17 cellular contexts compared by ENCODE assay signal in genomic region chr7:91519241-91520200, GRCh38.
DNase-seq lines count a peak whose midpoint lies in the region; ATAC-seq, FAIRE-seq and TF ChIP-seq lines count a peak whose summit lies in the region.
"Had no signal": no experiment of that assay in that cellular context is flagged by ENCODE, and none has a peak within 500 bp of the region (broad histone marks: within the 10 kb centered on the region; RNA-seq: fewer than 3 reads in every experiment).

No MANE protein-coding gene starts in this region.

- H3K56ac ChIP-seq in mesendoderm (ENCODE audit: low read length), result no peak overlapping the region

- DNase-seq in CD14-positive monocyte (ENCODE audit: low spot score) (no peak), NCI-H187 treated with DMSO at 0.1 percent for 48 hours (lab: John Stamatoyannopoulos, UW) (peak; percentile 87), K562 (ENCODE audit: extremely low read depth in 1 of 4, low spot score in 3 of 4) (no peak), mesendoderm (no peak), GM19240 (ENCODE audit: insufficient read length, low spot score) (no peak)
- no peak for DNase-seq in activated T-cell treated with anti-CD3 and anti-CD28 coated beads, Interleukin-2, amount 50 U/mL, for 4 hours
- DNase-seq: activated CD8-positive, alpha-beta memory T cell treated with anti-CD3 and anti-CD28 coated beads, Interleukin-2, amount 10 ng/mL, durations not matched to agents 7 days and 5 days; activated naive CD8-positive, alpha-beta T cell treated with anti-CD3 and anti-CD28 coated beads, Interleukin-2, amount 10 ng/mL, durations not matched to agents 7 days and 5 days; BE2C; NCI-H1930; ovary; upper lobe of right lung; WERI-Rb-1 had no signal

- no peaks in the 10 kb centered on the region for H3K9me1 ChIP-seq in K562 (ENCODE audit: control insufficient read depth, insufficient read depth, low read length)

- no peaks in the 10 kb centered on the region for H3K9me3 ChIP-seq in K562 (replicated peaks; ENCODE audit: control insufficient read depth, insufficient read depth, low read depth, low read length)
- H3K9me3 ChIP-seq: BE2C, ovary, upper lobe of right lung had no signal

- H3K9ac ChIP-seq in K562 (ENCODE audit: insufficient read depth in 1 of 2, low read depth in 2 of 2, low read length in 2 of 2), result no peak overlapping the region
- no peak overlapping the region for H3K9ac ChIP-seq in mesendoderm (ENCODE audit: low read length)

- no peak overlapping the region for H2AK5ac ChIP-seq in mesendoderm (ENCODE audit: low read length)

- H3K4ac ChIP-seq in mesendoderm (ENCODE audit: low read depth, low read length), result no peak overlapping the region

- WGBS in K562 (ENCODE audit: insufficient coverage, low coverage, missing lambda C conversion rate), result 8% methylated on average over 9 of the region's 9 CpGs
- WGBS in mesendoderm (ENCODE audit: extremely low coverage, insufficient coverage, low lambda C conversion rate), result no CpG with 5 or more reads among the region's 9 CpGs

- H2BK5ac ChIP-seq in mesendoderm (ENCODE audit: low read length), result no peak overlapping the region

- H3K27me3 Mint-ChIP-seq in CD14-positive monocyte (ENCODE audit: low read depth in 3 of 3) (peaks cover 0 to 2% (median 2%) of the 10 kb centered on the region in 3 donors), nephron (ENCODE audit: low read depth) (no peaks in the 10 kb centered on the region)
- H3K27me3 Mint-ChIP-seq in activated T-cell treated with anti-CD3 and anti-CD28 coated beads, Interleukin-2, amount 50 U/mL, for 4 hours (ENCODE audit: low read depth), result no peaks in the 10 kb centered on the region
- H3K27me3 Mint-ChIP-seq: activated CD8-positive, alpha-beta memory T cell treated with anti-CD3 and anti-CD28 coated beads, Interleukin-2, amount 10 ng/mL, durations not matched to agents 7 days and 5 days; activated naive CD8-positive, alpha-beta T cell treated with anti-CD3 and anti-CD28 coated beads, Interleukin-2, amount 10 ng/mL, durations not matched to agents 7 days and 5 days; dendritic cell treated with granulocyte-macrophage colony-stimulating factor and Interleukin-4, amounts not matched to agents 40 ng/mL and 50 ng/mL, for 4 days had no signal

- TF ChIP-seq CTCF in CD14-positive monocyte (IDR thresholded peaks at IDR 0.05), result no peak
- no peak for TF ChIP-seq CTCF in K562 (IDR thresholded peaks at IDR 0.05 in 2 of 3, conservative IDR thresholded peaks at IDR 0.05 in 1 of 3; ENCODE audit: insufficient read depth in 2 of 3, low read depth in 1 of 3, low read length in 3 of 3)
- TF ChIP-seq CTCF in nephron (IDR thresholded peaks at IDR 0.05; ENCODE audit: unreplicated experiment in 3 of 3), result no peak

- no peak overlapping the region for H4K5ac ChIP-seq in mesendoderm (ENCODE audit: low read length)

- FAIRE-seq in K562 (lab: Jason Lieb, UNC), result no peak

- no TSS peak for BruUV-seq in K562 (replicated peaks; lab: Mats Ljungman, UMichigan)

- H3K27me3 ChIP-seq in K562 (ENCODE audit: control insufficient read depth in 2 of 2, insufficient read depth in 2 of 2, low read length in 2 of 2) (peaks cover 0 to 7% of the 10 kb centered on the region in 2 experiments; a peak in 2 of 5 replicates), mesendoderm (ENCODE audit: insufficient read depth, low read length, poor library complexity) (no peaks in the 10 kb centered on the region)
- H3K27me3 ChIP-seq: BE2C, ovary, upper lobe of right lung had no signal

- H3K4me3 ChIP-seq in K562, result no peak overlapping the region
- no peak overlapping the region for H3K4me3 ChIP-seq in mesendoderm (ENCODE audit: low read length)
- H3K4me3 ChIP-seq: ovary, upper lobe of right lung had no signal

- H3K4me2 ChIP-seq in K562 (ENCODE audit: insufficient read depth, low read length) (no peak overlapping the region), mesendoderm (ENCODE audit: low read length) (no peak overlapping the region)

- H2BK120ac ChIP-seq in mesendoderm (ENCODE audit: low read depth, low read length), result no peak overlapping the region

- H3K4me1 Mint-ChIP-seq in CD14-positive monocyte (peaks cover 22% of the 10 kb centered on the region), nephron (peaks cover 29% of the 10 kb centered on the region)
- H3K4me1 Mint-ChIP-seq in activated T-cell treated with anti-CD3 and anti-CD28 coated beads, Interleukin-2, amount 50 U/mL, for 4 hours (ENCODE audit: low read depth), result no peaks in the 10 kb centered on the region
- H3K4me1 Mint-ChIP-seq: activated CD8-positive, alpha-beta memory T cell treated with anti-CD3 and anti-CD28 coated beads, Interleukin-2, amount 10 ng/mL, durations not matched to agents 7 days and 5 days; activated naive CD8-positive, alpha-beta T cell treated with anti-CD3 and anti-CD28 coated beads, Interleukin-2, amount 10 ng/mL, durations not matched to agents 7 days and 5 days; IgD-negative memory B cell had no signal

- TF ChIP-seq POLR2A in K562 (conservative IDR thresholded peaks at IDR 0.05), result no peak

- H4K20me1 ChIP-seq in K562 (replicated peaks; ENCODE audit: control insufficient read depth, insufficient read depth, low read length), result no peaks in the 10 kb centered on the region

- H3K36me3 ChIP-seq in K562 (ENCODE audit: control insufficient read depth, insufficient read depth, low read length), result no peaks in the 10 kb centered on the region
- H3K36me3 ChIP-seq in mesendoderm (ENCODE audit: control insufficient read depth, insufficient read depth, low read length), result no peaks in the 10 kb centered on the region
- H3K36me3 ChIP-seq: BE2C, ovary, upper lobe of right lung, WERI-Rb-1 had no signal

- H3K9me3 Mint-ChIP-seq in CD14-positive monocyte (peaks cover 0 to 3% (median 2%) of the 10 kb centered on the region in 7 donors), nephron (peaks cover 2% of the 10 kb centered on the region)
- peaks cover 13% of the 10 kb centered on the region for H3K9me3 Mint-ChIP-seq in activated T-cell treated with anti-CD3 and anti-CD28 coated beads, Interleukin-2, amount 50 U/mL, for 4 hours
- H3K9me3 Mint-ChIP-seq: dendritic cell treated with granulocyte-macrophage colony-stimulating factor and Interleukin-4, amounts not matched to agents 40 ng/mL and 50 ng/mL, for 4 days; IgD-negative memory B cell had no signal

- no peak overlapping the region for H2AFZ ChIP-seq in K562 (ENCODE audit: low read depth, low read length)

- H3K79me2 ChIP-seq in K562 (ENCODE audit: control insufficient read depth, insufficient read depth, low read length), result no peaks in the 10 kb centered on the region
- H3K79me2 ChIP-seq in mesendoderm (ENCODE audit: control insufficient read depth, insufficient read depth, low read length), result no peaks in the 10 kb centered on the region

- no peak overlapping the region for H3K18ac ChIP-seq in mesendoderm (ENCODE audit: low read length)

- no peak overlapping the region for H4K8ac ChIP-seq in mesendoderm (ENCODE audit: low read depth, low read length)

- H3K27ac Mint-ChIP-seq in CD14-positive monocyte (peak overlapping the region in 5 of 7 donors; percentile 69 to 88 (median 84)), nephron (peak overlapping the region; percentile 8 to 43 (median 8))
- H3K27ac Mint-ChIP-seq: activated CD8-positive, alpha-beta memory T cell treated with anti-CD3 and anti-CD28 coated beads, Interleukin-2, amount 10 ng/mL, durations not matched to agents 7 days and 5 days; activated naive CD8-positive, alpha-beta T cell treated with anti-CD3 and anti-CD28 coated beads, Interleukin-2, amount 10 ng/mL, durations not matched to agents 7 days and 5 days; dendritic cell treated with granulocyte-macrophage colony-stimulating factor and Interleukin-4, amounts not matched to agents 40 ng/mL and 50 ng/mL, for 4 days; IgD-negative memory B cell had no signal

- H3K23ac ChIP-seq in mesendoderm (ENCODE audit: low read length), result no peak overlapping the region

- H3K79me1 ChIP-seq in mesendoderm (ENCODE audit: low read length), result no peaks in the 10 kb centered on the region

- in situ Hi-C loops in K562 (cut with MboI), result no loop called here

- H3K27ac ChIP-seq in K562 (ENCODE audit: extremely low read depth, low read depth, low read length) (no peak overlapping the region), mesendoderm (ENCODE audit: low read depth, low read length) (no peak overlapping the region)
- H3K27ac ChIP-seq: ovary, upper lobe of right lung, WERI-Rb-1 had no signal

- CTCF ChIA-PET in K562 (lab: Yijun Ruan, JAX; ENCODE audit: low intra/inter-chr PET ratio), result no interaction called here

- TF ChIP-seq EP300 in K562 (IDR thresholded peaks at IDR 0.05; ENCODE audit: low read length), result no peak

- TF ChIP-seq RAD21 in K562 (CRISPR knock-in tag; conservative IDR thresholded peaks at IDR 0.05 in 1 of 2, IDR thresholded peaks at IDR 0.05 in 1 of 2), result no peak

- ATAC-seq in K562 (no peak), GM18907 (IDR thresholded peaks at IDR 0.05; ENCODE audit: unreplicated experiment) (no peak)
- ATAC-seq in activated T-cell treated with anti-CD3 and anti-CD28 coated beads, Interleukin-2, amount 50 U/mL, for 4 hours, result no peak
- ATAC-seq: activated CD8-positive, alpha-beta memory T cell treated with anti-CD3 and anti-CD28 coated beads, Interleukin-2, amount 10 ng/mL, durations not matched to agents 7 days and 5 days; upper lobe of right lung had no signal

- intact Hi-C loops in CD14-positive monocyte (cut with micrococcal nuclease) (no loop called here), K562 (cut with micrococcal nuclease) (no loop called here)

- H3K4me1 ChIP-seq in K562 (replicated peaks in 1 of 2; ENCODE audit: control insufficient read depth in 2 of 2, insufficient read depth in 2 of 2, low read length in 2 of 2) (no peaks in the 10 kb centered on the region), mesendoderm (ENCODE audit: control insufficient read depth, low read depth, low read length) (no peaks in the 10 kb centered on the region)
- H3K4me1 ChIP-seq: BE2C, upper lobe of right lung had no signal

- H3K4me3 Mint-ChIP-seq in CD14-positive monocyte (peak overlapping the region in 1 of 2 donors; percentile 76), nephron (no peak overlapping the region)
- no peak overlapping the region for H3K4me3 Mint-ChIP-seq in activated T-cell treated with anti-CD3 and anti-CD28 coated beads, Interleukin-2, amount 50 U/mL, for 4 hours
- H3K4me3 Mint-ChIP-seq: activated CD8-positive, alpha-beta memory T cell treated with anti-CD3 and anti-CD28 coated beads, Interleukin-2, amount 10 ng/mL, durations not matched to agents 7 days and 5 days; activated naive CD8-positive, alpha-beta T cell treated with anti-CD3 and anti-CD28 coated beads, Interleukin-2, amount 10 ng/mL, durations not matched to agents 7 days and 5 days; dendritic cell treated with granulocyte-macrophage colony-stimulating factor and Interleukin-4, amounts not matched to agents 40 ng/mL and 50 ng/mL, for 4 days; IgD-negative memory B cell had no signal

- H3K36me3 Mint-ChIP-seq in CD14-positive monocyte, result no peaks in the 10 kb centered on the region
- no peaks in the 10 kb centered on the region for H3K36me3 Mint-ChIP-seq in nephron (ENCODE audit: low read depth)
- H3K36me3 Mint-ChIP-seq in activated T-cell treated with anti-CD3 and anti-CD28 coated beads, Interleukin-2, amount 50 U/mL, for 4 hours (ENCODE audit: insufficient read depth), result no peaks in the 10 kb centered on the region
- H3K36me3 Mint-ChIP-seq: activated CD8-positive, alpha-beta memory T cell treated with anti-CD3 and anti-CD28 coated beads, Interleukin-2, amount 10 ng/mL, durations not matched to agents 7 days and 5 days; activated naive CD8-positive, alpha-beta T cell treated with anti-CD3 and anti-CD28 coated beads, Interleukin-2, amount 10 ng/mL, durations not matched to agents 7 days and 5 days; IgD-negative memory B cell had no signal

- POLR2A ChIA-PET in K562 (lab: Yijun Ruan, JAX), result interaction anchor here (1.5 kb wide), 1 partner anchor 15 kb away, joined by 3 read pairs; no protein-coding TSS in a partner anchor

- no peak overlapping the region for H2BK15ac ChIP-seq in mesendoderm (replicated peaks; ENCODE audit: low read depth)
